Comparison of ENCODE assay signal across 8 cellular contexts in genomic region chr1:229714964-229715603, GRCh38.
DNase-seq lines count a peak whose midpoint lies in the region; ATAC-seq and TF ChIP-seq lines count a peak whose summit lies in the region.

No MANE protein-coding gene starts in this region.

- CTCF ChIA-PET in Panc1 (lab: Charles Lee): interaction anchor here (0.6 kb wide), 1 partner anchor 313 kb away, joined by 3 read pairs; no protein-coding TSS in a partner anchor

- H3K27ac Mint-ChIP-seq in GM23338: peak overlapping the region; percentile 76; the same call in 1 of the 2 replicates

- H3K27me3 ChIP-seq in GM23338 (ENCODE audit: insufficient read depth): no peaks in the 10 kb centered on the region
- no peaks in the 10 kb centered on the region for H3K27me3 ChIP-seq in Panc1 (ENCODE audit: control insufficient read depth, insufficient read depth, low read length)
- no peaks in the 10 kb centered on the region for H3K27me3 ChIP-seq in body of pancreas

- DNase-seq in D341Med (ENCODE audit: low spot score) (peak; percentile 51), GM23338 (ENCODE audit: low spot score) (peak; percentile 79), Panc1 (ENCODE audit: low read depth, low spot score) (no peak), body of pancreas (peak; percentile 89 to 92 (median 90)), renal cortical epithelial cell (ENCODE audit: low read depth) (peak; percentile 11), NCI-H1436 treated with DMSO at 0.1 percent for 48 hours (lab: John Stamatoyannopoulos, UW) (no peak)

- H2AFZ ChIP-seq in GM23338: no peak overlapping the region

- no peak for TF ChIP-seq POLR2A in body of pancreas (IDR thresholded peaks at IDR 0.05)

- H3K27me3 Mint-ChIP-seq in GM23338 (ENCODE audit: insufficient read depth, low read depth, poor library complexity): peaks cover 3% of the 10 kb centered on the region

- H3K4me2 ChIP-seq in GM23338: no peak overlapping the region

- 63 to 66% methylated on average over 8 of the region's 8 CpGs for WGBS in body of pancreas, 2 donors

- H3K36me3 ChIP-seq in GM23338 (ENCODE audit: insufficient read depth) (no peaks in the 10 kb centered on the region), Panc1 (ENCODE audit: control insufficient read depth, insufficient read depth, low read length) (no peaks in the 10 kb centered on the region), body of pancreas (replicated peaks in 1 of 2; ENCODE audit: insufficient read depth in 1 of 2, low read depth in 2 of 2) (no peaks in the 10 kb centered on the region)

- no peak overlapping the region for H3K4me3 Mint-ChIP-seq in GM23338

- H3K27ac ChIP-seq in GM23338 (ENCODE audit: low read depth) (no peak overlapping the region), Panc1 (ENCODE audit: low read length) (no peak overlapping the region), body of pancreas (peak overlapping the region; percentile 5 to 42 (median 28))

- POLR2A ChIA-PET in Panc1 (lab: Charles Lee): no interaction called here

- BruUV-seq in Panc1 (replicated peaks; lab: Mats Ljungman, UMichigan): no TSS peak

- H3K4me3 ChIP-seq in GM23338 (no peak overlapping the region), Panc1 (ENCODE audit: low read depth in 2 of 2, low read length in 2 of 2) (no peak overlapping the region), body of pancreas (no peak overlapping the region)

- in situ Hi-C loops in Panc1 (cut with HindIII; ENCODE audit: low pct_unique_long_range_greater_than_20kb, low sequenced_read_pairs): no loop called here

- TF ChIP-seq CTCF in GM23338 (conservative IDR thresholded peaks at IDR 0.05; ENCODE audit: low read depth in 2 of 2) (peak; percentile 58 to 59), Panc1 (IDR thresholded peaks at IDR 0.05) (peak; percentile 67), body of pancreas (IDR thresholded peaks at IDR 0.05) (peak; percentile 34 to 79 (median 67))

- peaks cover 10% of the 10 kb centered on the region; the same call in 2 of the 3 replicates for H3K36me3 Mint-ChIP-seq in GM23338 (ENCODE audit: low read depth)

- ATAC-seq in GM23338 (peak; percentile 50), Panc1 (no peak), body of pancreas (peak; percentile 94), GM21786 (IDR thresholded peaks at IDR 0.05; ENCODE audit: unreplicated experiment) (no peak), GM21447 (IDR thresholded peaks at IDR 0.05; ENCODE audit: unreplicated experiment) (no peak)

- peaks cover 22% of the 10 kb centered on the region for H3K4me1 ChIP-seq in GM23338 (ENCODE audit: insufficient read depth)
- no peaks in the 10 kb centered on the region; the same call in 1 of the 2 replicates for H3K4me1 ChIP-seq in Panc1 (ENCODE audit: control insufficient read depth, insufficient read depth, low read length)
- peaks cover 15% of the 10 kb centered on the region for H3K4me1 ChIP-seq in body of pancreas

- 0 out of 2 replicates have a peak, but pooled peaks cover 3% of the 10 kb centered on the region for H3F3A ChIP-seq in GM23338 (replicated peaks; ENCODE audit: low read depth)

- peaks cover 5% of the 10 kb centered on the region for H3K9me3 Mint-ChIP-seq in GM23338

- H3K9me2 ChIP-seq in GM23338 (ENCODE audit: insufficient read depth): no peaks in the 10 kb centered on the region

- intact Hi-C loops in Panc1 (cut with micrococcal nuclease; ENCODE audit: unreplicated experiment): no loop called here
- intact Hi-C loops in body of pancreas (cut with DNase I): no loop called here

- H4K20me1 ChIP-seq in GM23338 (replicated peaks; ENCODE audit: insufficient read depth): no peaks in the 10 kb centered on the region

- H3K4me1 Mint-ChIP-seq in GM23338: peaks cover 32% of the 10 kb centered on the region

- H3K79me2 ChIP-seq in GM23338 (replicated peaks; ENCODE audit: insufficient read depth): no peaks in the 10 kb centered on the region

- H3K9me3 ChIP-seq in Panc1 (ENCODE audit: control insufficient read depth, insufficient read depth, low read depth, low read length): no peaks in the 10 kb centered on the region
- H3K9me3 ChIP-seq in body of pancreas: no peaks in the 10 kb centered on the region

TF ChIP-seq in GM23338, 12 proteins besides CTCF, POLR2A, EP300 and RAD21 (continues in another document):
- TF ChIP-seq, protein P1, sequence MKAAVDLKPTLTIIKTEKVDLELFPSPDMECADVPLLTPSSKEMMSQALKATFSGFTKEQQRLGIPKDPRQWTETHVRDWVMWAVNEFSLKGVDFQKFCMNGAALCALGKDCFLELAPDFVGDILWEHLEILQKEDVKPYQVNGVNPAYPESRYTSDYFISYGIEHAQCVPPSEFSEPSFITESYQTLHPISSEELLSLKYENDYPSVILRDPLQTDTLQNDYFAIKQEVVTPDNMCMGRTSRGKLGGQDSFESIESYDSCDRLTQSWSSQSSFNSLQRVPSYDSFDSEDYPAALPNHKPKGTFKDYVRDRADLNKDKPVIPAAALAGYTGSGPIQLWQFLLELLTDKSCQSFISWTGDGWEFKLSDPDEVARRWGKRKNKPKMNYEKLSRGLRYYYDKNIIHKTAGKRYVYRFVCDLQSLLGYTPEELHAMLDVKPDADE (IDR thresholded peaks at IDR 0.05): no peak
- no peak for TF ChIP-seq CREB1 (CRISPR knock-in tag; IDR thresholded peaks at IDR 0.05; ENCODE audit: low read depth)
- TF ChIP-seq REST (IDR thresholded peaks at IDR 0.05; ENCODE audit: unreplicated experiment): no peak
- no peak for TF ChIP-seq ZNF331 (CRISPR knock-in tag; IDR thresholded peaks at IDR 0.05; ENCODE audit: low read depth)
- no peak for TF ChIP-seq EZH2phosphoT487 (IDR thresholded peaks at IDR 0.05; ENCODE audit: unreplicated experiment)
- no peak for TF ChIP-seq NANOG (IDR thresholded peaks at IDR 0.05; ENCODE audit: borderline replicate concordance)
- no peak for TF ChIP-seq ZNF114 (CRISPR knock-in tag; IDR thresholded peaks at IDR 0.05)
- TF ChIP-seq POLR2AphosphoS5 (IDR thresholded peaks at IDR 0.05; ENCODE audit: low read depth): no peak
- no peak for TF ChIP-seq JUNB (IDR thresholded peaks at IDR 0.05; ENCODE audit: unreplicated experiment)
- TF ChIP-seq STAT1 (IDR thresholded peaks at IDR 0.05; ENCODE audit: unreplicated experiment): no peak
- no peak for TF ChIP-seq EZH2 (IDR thresholded peaks at IDR 0.05; ENCODE audit: low read depth, unreplicated experiment)

Comparison
In these comparisons a context has a peak if more than half of its experiments do, and no peak if none do; other contexts are left out.
1. DNase-seq: peak in D341Med (single experiment), GM23338 (single experiment), body of pancreas (4 of 4) and renal cortical epithelial cell (single experiment); none in Panc1 (single experiment) and NCI-H1436 treated with DMSO at 0.1 percent for 48 hours (single experiment).
2. ATAC-seq: peak in GM23338 (single experiment) and body of pancreas (single experiment); none in Panc1 (single experiment), GM21786 (single experiment) and GM21447 (single experiment).
3. H3K27ac ChIP-seq: peak in body of pancreas (4 of 4); none in GM23338 (single experiment) and Panc1 (single experiment).
4. Peak in every context shown above with its lines, with median percentiles within 50 percentile points of each other: CTCF ChIP-seq.